Comparison of ENCODE assay signal across 10 cellular contexts in genomic region chr15:61155741-61156700, GRCh38.
DNase-seq lines count a peak whose midpoint lies in the region; TF ChIP-seq lines count a peak whose summit lies in the region.
"Had no signal": no experiment of that assay in that cellular context is flagged by ENCODE, and none has a peak within 500 bp of the region (broad histone marks: within the 10 kb centered on the region; RNA-seq: fewer than 3 reads in every experiment).

No MANE protein-coding gene starts in this region.

- no peaks in the 10 kb centered on the region for H3K36me3 Mint-ChIP-seq in MCF 10A (ENCODE audit: insufficient read depth, unreplicated experiment)
- H3K36me3 Mint-ChIP-seq: activated naive CD4-positive, alpha-beta T cell treated with anti-CD3 and anti-CD28 coated beads, Interleukin-2, amount 50 U/mL, for 24 hours had no signal

- POLR2A ChIA-PET in MCF 10A (lab: Yijun Ruan, JAX), result interaction anchor here (0.6 to 0.7 kb wide), 2 partner anchors 532 to 558 kb away, joined by 3 read pairs; no protein-coding TSS in a partner anchor

- no peaks in the 10 kb centered on the region for H3K9me3 ChIP-seq in HUES48 (ENCODE audit: control insufficient read depth, insufficient read depth, low read length)

- peak overlapping the region; percentile 67 for H3K27ac ChIP-seq in HUES48 (ENCODE audit: low read depth, low read length)

- H3K4me1 Mint-ChIP-seq in MCF 10A (ENCODE audit: insufficient read depth, unreplicated experiment), result no peaks in the 10 kb centered on the region
- H3K4me1 Mint-ChIP-seq: activated naive CD4-positive, alpha-beta T cell treated with anti-CD3 and anti-CD28 coated beads, Interleukin-2, amount 50 U/mL, for 24 hours had no signal

- H3K27me3 Mint-ChIP-seq in MCF 10A (ENCODE audit: insufficient read depth, unreplicated experiment), result peaks cover 48% of the 10 kb centered on the region

- DNase-seq in MCF 10A (ENCODE audit: unreplicated experiment) (peak; percentile 48), iPS-NIHi7 (ENCODE audit: extremely low spot score) (peak; percentile 56), stromal cell of bone marrow (ENCODE audit: low read depth) (peak; percentile 57), epidermal melanocyte (ENCODE audit: insufficient read length, low spot score) (no peak), NCI-H2227 treated with DMSO at 0.1 percent for 48 hours (lab: John Stamatoyannopoulos, UW) (no peak)
- DNase-seq in activated CD8-positive, alpha-beta memory T cell treated with anti-CD3 and anti-CD28 coated beads, Interleukin-2, amount 50 U/mL, for 48 hours, result no peak
- DNase-seq in NK-92 treated with Interleukin-12 subunit alpha and Interleukin-12 subunit beta, amount 100 ng/mL, for 24 hours (lab: John Stamatoyannopoulos, UW), result no peak
- DNase-seq: GF-D8 had no signal

- no peak overlapping the region for H3K27ac Mint-ChIP-seq in MCF 10A (ENCODE audit: low read depth, unreplicated experiment)
- H3K27ac Mint-ChIP-seq: activated naive CD4-positive, alpha-beta T cell treated with anti-CD3 and anti-CD28 coated beads, Interleukin-2, amount 50 U/mL, for 24 hours had no signal

- H3K9ac ChIP-seq in HUES48 (ENCODE audit: low read depth, low read length), result no peak overlapping the region

- H3K4me3 Mint-ChIP-seq in MCF 10A (ENCODE audit: unreplicated experiment), result no peak overlapping the region
- H3K4me3 Mint-ChIP-seq: activated naive CD4-positive, alpha-beta T cell treated with anti-CD3 and anti-CD28 coated beads, Interleukin-2, amount 50 U/mL, for 24 hours had no signal

- intact Hi-C loops in MCF 10A (cut with micrococcal nuclease), result no loop called here

- H3K4me3 ChIP-seq in HUES48 (ENCODE audit: low read depth, low read length), result no peak overlapping the region

- no peaks in the 10 kb centered on the region for H3K9me3 Mint-ChIP-seq in MCF 10A (ENCODE audit: unreplicated experiment)
- H3K9me3 Mint-ChIP-seq: activated naive CD4-positive, alpha-beta T cell treated with anti-CD3 and anti-CD28 coated beads, Interleukin-2, amount 50 U/mL, for 24 hours had no signal

- TF ChIP-seq CTCF in MCF 10A (IDR thresholded peaks at IDR 0.05; ENCODE audit: unreplicated experiment), result no peak

- H3K4me1 ChIP-seq in HUES48 (ENCODE audit: control insufficient read depth, insufficient read depth, low read length), result peaks cover 3% of the 10 kb centered on the region; the same call in 1 of the 2 replicates

- H3K36me3 ChIP-seq in HUES48 (ENCODE audit: control insufficient read depth, insufficient read depth, low read length), result no peaks in the 10 kb centered on the region

- no peaks in the 10 kb centered on the region for H3K27me3 ChIP-seq in HUES48 (ENCODE audit: control insufficient read depth, insufficient read depth, low read length)

- CTCF ChIA-PET in MCF 10A (lab: Yijun Ruan, JAX), result interaction anchor here (0.6 to 1.7 kb wide), 3 partner anchors 17 to 442 kb away, joined by 3 to 6 read pairs (median 4); no protein-coding TSS in a partner anchor

- BruUV-seq in MCF 10A (replicated peaks; lab: Mats Ljungman, UMichigan), result no TSS peak

Comparison
In these comparisons a context has a peak if more than half of its experiments do, and no peak if none do; other contexts are left out.
1. DNase-seq: peak in MCF 10A (single experiment), iPS-NIHi7 (single experiment) and stromal cell of bone marrow (single experiment); none in activated CD8-positive, alpha-beta memory T cell treated with anti-CD3 and anti-CD28 coated beads, Interleukin-2, amount 50 U/mL, for 48 hours (single experiment), NK-92 treated with Interleukin-12 subunit alpha and Interleukin-12 subunit beta, amount 100 ng/mL, for 24 hours (single experiment), epidermal melanocyte (single experiment) and NCI-H2227 treated with DMSO at 0.1 percent for 48 hours (single experiment).